ENCODE assay signal across 17 cellular contexts in the genomic region with DNA sequence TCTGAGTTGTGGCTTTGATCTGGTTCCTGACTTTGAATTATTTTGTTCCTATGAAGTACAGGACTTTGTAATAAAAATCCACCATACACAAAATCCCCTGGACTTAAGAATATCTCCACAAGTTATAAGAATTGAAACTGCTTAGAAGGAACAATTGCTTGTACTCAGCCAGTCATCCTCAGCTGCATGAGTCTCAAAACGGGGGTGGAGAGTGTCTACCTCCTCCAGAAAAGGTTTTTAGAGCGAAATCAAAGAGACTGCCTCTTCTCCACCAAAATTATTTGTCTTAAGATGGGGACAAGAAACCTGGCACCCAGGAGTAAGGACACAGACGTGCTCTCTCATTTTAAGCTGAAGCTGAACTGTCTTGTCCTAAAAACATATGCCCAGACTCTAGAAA.
"Had no signal": no experiment of that assay in that cellular context is flagged by ENCODE, and none has a peak within 500 bp of the region (broad histone marks: within the 10 kb centered on the region; RNA-seq: fewer than 3 reads in every experiment).

No MANE protein-coding gene starts in this region.

- H3K4me3 Mint-ChIP-seq: mesothelial cell of epicardium had no signal

- ATAC-seq: foreskin keratinocyte, gastroesophageal sphincter, heart right ventricle, left cardiac atrium, left lung, left ventricle myocardium superior, lower lobe of right lung, mucosa of descending colon had no signal

- H3K27me3 ChIP-seq: dorsolateral prefrontal cortex, esophagus muscularis mucosa, foreskin keratinocyte, gastroesophageal sphincter, heart right ventricle, left lung had no signal

- H3K27ac ChIP-seq: coronary artery, esophagus muscularis mucosa, foreskin keratinocyte, gastroesophageal sphincter, heart right ventricle, left lung, lower lobe of right lung had no signal

- DNase-seq: dermis blood vessel endothelial cell; effector CD4-positive, alpha-beta T cell; effector memory CD4-positive, alpha-beta T cell; foreskin keratinocyte; heart right ventricle; hippocampal formation; left cardiac atrium; left lung; left ventricle myocardium superior; lower lobe of right lung; mesenchymal stem cell; mucosa of descending colon had no signal

- H3K36me3 Mint-ChIP-seq: mesothelial cell of epicardium had no signal

- H3K9me3 Mint-ChIP-seq: mesothelial cell of epicardium had no signal

- H3K4me3 ChIP-seq: coronary artery, dorsolateral prefrontal cortex, esophagus muscularis mucosa, gastroesophageal sphincter, heart right ventricle, left lung, lower lobe of right lung, mucosa of descending colon had no signal

- H3K9me3 ChIP-seq: esophagus muscularis mucosa, gastroesophageal sphincter, heart right ventricle, left lung, lower lobe of right lung, mucosa of descending colon had no signal

- H3K36me3 ChIP-seq: esophagus muscularis mucosa, gastroesophageal sphincter, heart right ventricle, left lung, lower lobe of right lung had no signal

- H3K4me1 ChIP-seq: foreskin keratinocyte, left lung had no signal
